ENCODE assay signal across 8 cellular contexts in the genomic region with DNA sequence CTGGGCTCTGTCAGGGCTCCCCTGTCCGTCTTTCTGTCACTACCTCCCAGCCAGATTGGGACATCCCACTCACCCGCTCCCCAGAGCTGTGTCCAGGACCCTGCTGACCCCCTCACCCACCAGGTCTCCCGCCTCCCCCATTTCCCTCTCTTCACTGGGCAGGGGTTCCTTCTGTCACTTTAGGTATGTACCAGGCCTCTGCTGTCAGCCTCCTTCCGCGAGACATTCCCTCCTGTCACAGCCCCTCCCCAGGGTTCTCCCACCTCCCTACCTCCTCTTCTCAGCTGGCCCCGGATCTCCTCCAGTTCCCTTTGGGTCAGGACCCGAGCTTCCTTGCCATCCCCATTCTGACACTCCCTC. TPM values are rescaled to one million over a fixed set of nuclear protein-coding genes. Genes with fewer than 3 reads are reported as not detected.
DNase-seq lines count a peak whose midpoint lies in the region; ATAC-seq and TF ChIP-seq lines count a peak whose summit lies in the region.

No MANE protein-coding gene starts in this region.

- no peak for DNase-seq in activated naive CD4-positive, alpha-beta T cell treated with Interleukin-2 at 50 U/mL for 16 hours
- DNase-seq in body of pancreas (no peak), lung (ENCODE audit: low spot score) (no peak), upper lobe of right lung (no peak)

- 0 to 2% methylated on average over 7 of the region's 7 CpGs for WGBS in body of pancreas, 2 donors
- WGBS in lung, 2 donors = 7 to 8% methylated on average over 7 of the region's 7 CpGs

- TF ChIP-seq CTCF in body of pancreas (IDR thresholded peaks at IDR 0.05) = no peak
- TF ChIP-seq CTCF in lung (IDR thresholded peaks at IDR 0.05; ENCODE audit: control extremely low read depth, extremely low read depth) = no peak
- no peak for TF ChIP-seq CTCF in upper lobe of right lung (IDR thresholded peaks at IDR 0.05)

- H3K9me3 ChIP-seq in body of pancreas (no peaks in the 10 kb centered on the region), lung (ENCODE audit: control insufficient read depth in 2 of 2, insufficient read depth in 1 of 2, low read length in 1 of 2) (no peaks in the 10 kb centered on the region), upper lobe of right lung (no peaks in the 10 kb centered on the region)

- intact Hi-C loops in body of pancreas (cut with DNase I) = no loop called here
- intact Hi-C loops in upper lobe of right lung (cut with DNase I) = no loop called here

- H3K4me1 ChIP-seq in body of pancreas (peaks cover 23% of the 10 kb centered on the region), lung (ENCODE audit: control insufficient read depth in 2 of 2, insufficient read depth in 2 of 2, low read length in 2 of 2) (peaks cover 5 to 15% of the 10 kb centered on the region in 2 donors), upper lobe of right lung (peaks cover 16% of the 10 kb centered on the region)

- peaks cover 46% of the 10 kb centered on the region for H3K4me1 Mint-ChIP-seq in activated naive CD4-positive, alpha-beta T cell treated with anti-CD3 and anti-CD28 coated beads, Interleukin-2, amount 50 U/mL, for 24 hours

- H3K27ac ChIP-seq in body of pancreas (peak overlapping the region in 3 of 4 donors; percentile 58 to 73 (median 63)), lung (ENCODE audit: low read depth in 1 of 2, low read length in 1 of 2) (peak overlapping the region; percentile 37 to 66), upper lobe of right lung (peak overlapping the region; percentile 55)

- ATAC-seq in body of pancreas = no peak
- no peak for ATAC-seq in lung (ENCODE audit: insufficient read depth, low FRiP score)
- ATAC-seq in upper lobe of right lung = no peak
- ATAC-seq in GM18907 (IDR thresholded peaks at IDR 0.05; ENCODE audit: unreplicated experiment) = no peak
- ATAC-seq in GM21447 (IDR thresholded peaks at IDR 0.05; ENCODE audit: unreplicated experiment) = no peak
- no peak for ATAC-seq in HG03280 (IDR thresholded peaks at IDR 0.05; ENCODE audit: unreplicated experiment)

- TF ChIP-seq POLR2A in body of pancreas (IDR thresholded peaks at IDR 0.05) = no peak

- H3K4me3 ChIP-seq in body of pancreas (peak overlapping the region; percentile 65 to 95), lung (peak overlapping the region; percentile 68), upper lobe of right lung (peak overlapping the region; percentile 68)

- H3K27me3 ChIP-seq in body of pancreas (no peaks in the 10 kb centered on the region), lung (ENCODE audit: control insufficient read depth, insufficient read depth) (no peaks in the 10 kb centered on the region), upper lobe of right lung (no peaks in the 10 kb centered on the region)

- H3K27ac Mint-ChIP-seq in activated naive CD4-positive, alpha-beta T cell treated with anti-CD3 and anti-CD28 coated beads, Interleukin-2, amount 50 U/mL, for 24 hours = peak overlapping the region; percentile 83

- H3K36me3 Mint-ChIP-seq in activated naive CD4-positive, alpha-beta T cell treated with anti-CD3 and anti-CD28 coated beads, Interleukin-2, amount 50 U/mL, for 24 hours = peaks cover 7% of the 10 kb centered on the region

- H3K36me3 ChIP-seq in body of pancreas (replicated peaks in 1 of 2; ENCODE audit: insufficient read depth in 1 of 2, low read depth in 2 of 2) (peaks cover 0 to 3% of the 10 kb centered on the region in 2 donors), lung (ENCODE audit: control insufficient read depth in 2 of 2, insufficient read depth in 2 of 2, low read length in 2 of 2) (peaks cover 6 to 8% of the 10 kb centered on the region in 2 donors), upper lobe of right lung (peaks cover 24% of the 10 kb centered on the region)

- H3K27me3 Mint-ChIP-seq in activated naive CD4-positive, alpha-beta T cell treated with anti-CD3 and anti-CD28 coated beads, Interleukin-2, amount 50 U/mL, for 24 hours = peaks cover 6% of the 10 kb centered on the region

- H3K9me3 Mint-ChIP-seq in activated naive CD4-positive, alpha-beta T cell treated with anti-CD3 and anti-CD28 coated beads, Interleukin-2, amount 50 U/mL, for 24 hours = no peaks in the 10 kb centered on the region

- peak overlapping the region; percentile 93 for H3K4me3 Mint-ChIP-seq in activated naive CD4-positive, alpha-beta T cell treated with anti-CD3 and anti-CD28 coated beads, Interleukin-2, amount 50 U/mL, for 24 hours

RNA-seq across cellular contexts. Expression of a gene that starts 0.5 kb away (rescaled TPM):
- total RNA-seq in body of pancreas (10 to 100 TPM in 1 of 2 donors, 1 to 10 TPM in 1; 9.6 to 15.0 TPM), lung (10 to 100 TPM; 18.0 to 19.9 TPM), upper lobe of right lung (16.6 TPM)
- polyA plus RNA-seq in lung = 10 to 100 TPM; 14.1 to 18.3 TPM

RNA-seq across cellular contexts. Expression of a gene that starts 21.0 kb away (rescaled TPM):
- 1 to 10 TPM; 8.8 to 9.9 TPM for total RNA-seq in body of pancreas
- 10 to 100 TPM in 1 of 2 donors, 1 to 10 TPM in 1; 9.6 to 21.9 TPM for total RNA-seq in lung
- polyA plus RNA-seq in lung = 1 to 10 TPM; 3.2 to 6.9 TPM
- 10.1 TPM for total RNA-seq in upper lobe of right lung
